ENCODE assay signal across 8 cellular contexts in the genomic region with DNA sequence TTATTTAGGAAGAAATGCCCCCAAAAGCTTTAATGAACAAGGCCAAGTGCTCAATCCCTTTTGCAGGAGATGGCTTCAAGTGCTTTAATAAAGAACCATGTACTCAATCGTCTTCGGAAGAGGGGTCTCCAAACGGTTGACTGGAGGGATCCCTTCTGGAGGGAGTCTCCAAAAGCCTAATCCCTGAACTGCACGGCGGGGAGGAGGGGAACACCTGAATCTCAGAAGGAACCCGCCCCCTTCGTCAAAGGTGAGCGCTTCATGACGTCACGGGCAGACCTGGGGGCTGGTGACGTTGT. TPM values are rescaled to one million over a fixed set of nuclear protein-coding genes. Genes with fewer than 3 reads are reported as not detected.
A peak's percentile ranks its signal among the peaks of the same experiment; 100 is the strongest.
DNase-seq lines count a peak whose midpoint lies in the region; ATAC-seq, FAIRE-seq and TF ChIP-seq lines count a peak whose summit lies in the region.

No MANE protein-coding gene starts in this region.

- FAIRE-seq in astrocyte (lab: Jason Lieb, UNC) = no peak

- no peaks in the 10 kb centered on the region for H3K27me3 ChIP-seq in BLaER1 treated with 17β-estradiol and CSF1 and Interleukin-3, amounts not matched to agents 10 nM and 100 nM
- H3K27me3 ChIP-seq in MG63 = no peaks in the 10 kb centered on the region
- no peaks in the 10 kb centered on the region for H3K27me3 ChIP-seq in astrocyte (ENCODE audit: insufficient read depth, low read length)

- no peak for ATAC-seq in HG03175 (IDR thresholded peaks at IDR 0.05; ENCODE audit: unreplicated experiment)
- no peak for ATAC-seq in GM21360 (IDR thresholded peaks at IDR 0.05; ENCODE audit: unreplicated experiment)

- peak overlapping the region; percentile 97 for H3K27ac Mint-ChIP-seq in astrocyte (ENCODE audit: unreplicated experiment)

- H3K4me1 Mint-ChIP-seq in astrocyte (ENCODE audit: low read depth, unreplicated experiment) = peaks cover 13% of the 10 kb centered on the region

- H3K27me3 Mint-ChIP-seq in astrocyte (ENCODE audit: low read depth, unreplicated experiment) = no peaks in the 10 kb centered on the region

- H3K4me2 ChIP-seq in BLaER1 treated with 17β-estradiol and CSF1 and Interleukin-3, amounts not matched to agents 10 nM and 100 nM = peak overlapping the region; percentile 76 to 95 (median 92)
- H3K4me2 ChIP-seq in astrocyte (ENCODE audit: low read length) = peak overlapping the region; percentile 93

- no peaks in the 10 kb centered on the region for H3K9me3 Mint-ChIP-seq in astrocyte (ENCODE audit: unreplicated experiment)

- H3K9ac ChIP-seq in BLaER1 treated with 17β-estradiol and CSF1 and Interleukin-3, amounts not matched to agents 10 nM and 100 nM = peak overlapping the region; percentile 92 to 99 (median 95)
- peak overlapping the region; percentile 97 for H3K9ac ChIP-seq in astrocyte (ENCODE audit: low read length)

- peaks cover 49% of the 10 kb centered on the region for H3K79me2 ChIP-seq in astrocyte (ENCODE audit: insufficient read depth, low read length)

- H3K4me1 ChIP-seq in BLaER1 treated with 17β-estradiol and CSF1 and Interleukin-3, amounts not matched to agents 10 nM and 100 nM = peaks cover 24 to 67% (median 31%) of the 10 kb centered on the region in 10 experiments
- H3K4me1 ChIP-seq in astrocyte (ENCODE audit: insufficient read depth, low read length) = peaks cover 16% of the 10 kb centered on the region

- DNase-seq in MG63 (no peak), astrocyte (ENCODE audit: low read depth) (peak; percentile 52), kidney tubule cell (ENCODE audit: low spot score) (peak; percentile 69), inferior parietal cortex (ENCODE audit: extremely low spot score) (no peak)
- peak; percentile 56 to 72 (median 61) for DNase-seq in stimulated activated CD4-positive, alpha-beta T cell treated with anti-CD3 and anti-CD28 coated beads, TNF-alpha, amount 100 ng/mL, for 24 hours (ENCODE audit: low read depth in 3 of 3)

- peak overlapping the region; percentile 82 to 97 (median 88) for H3K4me3 ChIP-seq in BLaER1 treated with 17β-estradiol and CSF1 and Interleukin-3, amounts not matched to agents 10 nM and 100 nM
- peak overlapping the region; percentile 98 for H3K4me3 ChIP-seq in MG63
- H3K4me3 ChIP-seq in astrocyte (ENCODE audit: insufficient read depth, low read depth, low read length) = peak overlapping the region; percentile 94

- TF ChIP-seq CTCF in astrocyte (IDR thresholded peaks at IDR 0.05; ENCODE audit: insufficient read depth, low read depth, low read length) = no peak

- H3K36me3 Mint-ChIP-seq in astrocyte (ENCODE audit: low read depth, unreplicated experiment) = peaks cover 11% of the 10 kb centered on the region

- H4K20me1 ChIP-seq in BLaER1 treated with 17β-estradiol and CSF1 and Interleukin-3, amounts not matched to agents 10 nM and 100 nM = peaks cover 0 to 29% (median 9%) of the 10 kb centered on the region in 11 experiments; a peak in 12 of 22 replicates
- peaks cover 14% of the 10 kb centered on the region for H4K20me1 ChIP-seq in astrocyte (ENCODE audit: insufficient read depth, low read length)

- peak overlapping the region; percentile 99 for H3K4me3 Mint-ChIP-seq in astrocyte (ENCODE audit: unreplicated experiment)

- H3K9me3 ChIP-seq in BLaER1 treated with 17β-estradiol and CSF1 and Interleukin-3, amounts not matched to agents 10 nM and 100 nM (replicated peaks in 1 of 11) = no peaks in the 10 kb centered on the region
- H3K9me3 ChIP-seq in MG63 = no peaks in the 10 kb centered on the region
- no peaks in the 10 kb centered on the region for H3K9me3 ChIP-seq in astrocyte (ENCODE audit: insufficient read depth, low read depth, low read length)

- peaks cover 60 to 76% (median 67%) of the 10 kb centered on the region in 11 experiments for H3K36me3 ChIP-seq in BLaER1 treated with 17β-estradiol and CSF1 and Interleukin-3, amounts not matched to agents 10 nM and 100 nM
- peaks cover 57% of the 10 kb centered on the region for H3K36me3 ChIP-seq in MG63
- H3K36me3 ChIP-seq in astrocyte (ENCODE audit: insufficient read depth, low read length) = peaks cover 30% of the 10 kb centered on the region

- H3K27ac ChIP-seq in BLaER1 treated with 17β-estradiol and CSF1 and Interleukin-3, amounts not matched to agents 10 nM and 100 nM = peak overlapping the region; percentile 88 to 98 (median 96)
- peak overlapping the region; percentile 98 for H3K27ac ChIP-seq in astrocyte (ENCODE audit: low read depth, low read length)

- H2AFZ ChIP-seq in astrocyte (ENCODE audit: low read depth, low read length) = peak overlapping the region; percentile 87

RNA-seq across cellular contexts. Expression of a gene that starts 0.5 kb away (rescaled TPM):
- total RNA-seq in MG63 (2014; rRNA removed; shearing (Covaris generic); ENCODE audit: low replicate concordance) = 62.0 and 62.4 TPM in 2 replicates
- total RNA-seq in astrocyte = 42.0 and 43.2 TPM in 2 replicates

RNA-seq across cellular contexts. Expression of a gene that starts 0.8 kb away (rescaled TPM):
- total RNA-seq in MG63 (2014; rRNA removed; shearing (Covaris generic); ENCODE audit: low replicate concordance) = 18.1 and 26.5 TPM in 2 replicates
- 27.0 and 29.9 TPM in 2 replicates for total RNA-seq in astrocyte

RNA-seq across cellular contexts. Expression of a gene that starts 16.2 kb away (rescaled TPM):
- total RNA-seq in MG63 (2014; rRNA removed; shearing (Covaris generic); ENCODE audit: low replicate concordance) = 0.66 and 1.4 TPM in 2 replicates
- 21.6 and 28.0 TPM in 2 replicates for total RNA-seq in astrocyte

RNA-seq across cellular contexts. Expression of a gene that starts 22.1 kb away (rescaled TPM):
- total RNA-seq in MG63 (2014; rRNA removed; shearing (Covaris generic); ENCODE audit: low replicate concordance) = 3.0 and 12.4 TPM in 2 replicates
- total RNA-seq in astrocyte = 101 and 102 TPM in 2 replicates

RNA-seq across cellular contexts. Expression of a gene that starts 45.3 kb away (rescaled TPM):
- 95.9 and 97.8 TPM in 2 replicates for total RNA-seq in MG63 (2014; rRNA removed; shearing (Covaris generic); ENCODE audit: low replicate concordance)
- 1,194 and 1,329 TPM in 2 replicates for total RNA-seq in astrocyte

Comparison
In these comparisons a context has a peak if more than half of its experiments do, and no peak if none do; other contexts are left out.
1. DNase-seq: peak in astrocyte (single experiment), kidney tubule cell (single experiment) and stimulated activated CD4-positive, alpha-beta T cell treated with anti-CD3 and anti-CD28 coated beads, TNF-alpha, amount 100 ng/mL, for 24 hours (3 of 3); none in MG63 (single experiment) and inferior parietal cortex (single experiment).
2. Peak in every context shown above with its lines, with median percentiles within 50 percentile points of each other: H3K4me3 ChIP-seq.